ENCODE assay signal across 14 cellular contexts in genomic region chr6:161301338-161301737, GRCh38. TPM values are rescaled to one million over a fixed set of nuclear protein-coding genes. Genes with fewer than 3 reads are reported as not detected.
DNase-seq lines count a peak whose midpoint lies in the region; ATAC-seq, FAIRE-seq and TF ChIP-seq lines count a peak whose summit lies in the region.
"Had no signal": no experiment of that assay in that cellular context is flagged by ENCODE, and none has a peak within 500 bp of the region (broad histone marks: within the 10 kb centered on the region; RNA-seq: fewer than 3 reads in every experiment).

No MANE protein-coding gene starts in this region.

- CTCF ChIA-PET in HEK293T (lab: Yijun Ruan, JAX) (no interaction called here), GM10248 (lab: Yijun Ruan, JAX) (no interaction called here)

- H3K36me3 ChIP-seq in bronchial epithelial cell (ENCODE audit: control insufficient read depth, insufficient read depth, low read length) (no peaks in the 10 kb centered on the region), right atrium auricular region (no peaks in the 10 kb centered on the region), aorta (ENCODE audit: control insufficient read depth in 1 of 2, insufficient read depth in 2 of 2, low read length in 1 of 2) (no peaks in the 10 kb centered on the region)

- FAIRE-seq in bronchial epithelial cell (lab: Jason Lieb, UNC), result no peak
- FAIRE-seq: A549 had no signal

- TF ChIP-seq CTCF in bronchial epithelial cell (IDR thresholded peaks at IDR 0.05; ENCODE audit: insufficient read depth, low read length, severe bottlenecking) (no peak), right atrium auricular region (IDR thresholded peaks at IDR 0.05) (no peak), GM10248 (IDR thresholded peaks at IDR 0.05; ENCODE audit: control extremely low read depth, extremely low read depth, low read depth, missing control alignments) (no peak)

- H3K9me3 ChIP-seq in right atrium auricular region (no peaks in the 10 kb centered on the region), aorta (ENCODE audit: control insufficient read depth, low read length) (no peaks in the 10 kb centered on the region)
- H3K9me3 ChIP-seq: A549 had no signal

- H3K4me3 ChIP-seq in bronchial epithelial cell (ENCODE audit: low read depth, low read length), result no peak overlapping the region
- no peak overlapping the region for H3K4me3 ChIP-seq in right atrium auricular region
- no peak overlapping the region for H3K4me3 ChIP-seq in aorta (ENCODE audit: low read length in 2 of 2)
- H3K4me3 ChIP-seq: A549 had no signal

- DNase-seq in Right ventricle myocardium inferior (ENCODE audit: missing footprints), result no peak
- no peak for DNase-seq in cardiac septum (ENCODE audit: low spot score)
- DNase-seq in bronchial epithelial cell (ENCODE audit: low read depth), result peak; percentile 75
- DNase-seq in right atrium auricular region (ENCODE audit: low spot score), result peak; percentile 62
- no peak for DNase-seq in aorta
- no peak for DNase-seq in HEK293T (ENCODE audit: extremely low spot score)
- DNase-seq in NAMALWA (ENCODE audit: low spot score), result no peak
- no peak for DNase-seq in GM10248 (ENCODE audit: extremely low spot score)
- DNase-seq: activated CD8-positive, alpha-beta memory T cell treated with anti-CD3 and anti-CD28 coated beads, Interleukin-2, amount 10 ng/mL, durations not matched to agents 7 days and 5 days; Kasumi-1; NCI-H2171; retina; T-helper 9 cell had no signal

- H3K27ac ChIP-seq in right atrium auricular region (no peak overlapping the region), aorta (ENCODE audit: low read depth in 1 of 2, low read length in 2 of 2) (no peak overlapping the region)
- H3K27ac ChIP-seq: A549 had no signal

- intact Hi-C loops in Right ventricle myocardium inferior (cut with DNase I), result no loop called here
- intact Hi-C loops in cardiac septum (cut with DNase I), result loop anchor here (5.0 kb wide), 1 partner anchor 66 kb away; no protein-coding TSS in a partner anchor
- intact Hi-C loops in aorta (cut with DNase I), result no loop called here

- H3K27me3 ChIP-seq in bronchial epithelial cell (ENCODE audit: control insufficient read depth, insufficient read depth, low read length) (no peaks in the 10 kb centered on the region), right atrium auricular region (no peaks in the 10 kb centered on the region), aorta (ENCODE audit: control insufficient read depth in 1 of 2, insufficient read depth in 2 of 2, low read length in 1 of 2) (no peaks in the 10 kb centered on the region)

- H3K4me1 ChIP-seq in right atrium auricular region (peaks cover 0 to 6% of the 10 kb centered on the region in 2 donors), aorta (ENCODE audit: control insufficient read depth in 1 of 2, insufficient read depth in 2 of 2, low read length in 2 of 2) (no peaks in the 10 kb centered on the region)

- POLR2A ChIA-PET in HEK293T (lab: Yijun Ruan, JAX) (no interaction called here), GM10248 (lab: Yijun Ruan, JAX) (interaction anchor here (1.1 kb wide), 1 partner anchor 27 kb away, joined by 3 read pairs; the partner anchor contains the start of gene AGPAT4)

- WGBS in aorta, 2 donors, result 0 to 10% methylated on average over 2 of the region's 2 CpGs

- ATAC-seq in Right ventricle myocardium inferior (peak; percentile 88), aorta (ENCODE audit: low FRiP score) (peak; percentile 78)
- ATAC-seq: A549; activated CD8-positive, alpha-beta memory T cell treated with anti-CD3 and anti-CD28 coated beads, Interleukin-2, amount 10 ng/mL, durations not matched to agents 7 days and 5 days had no signal

TF ChIP-seq in HEK293T, 16 proteins besides CTCF, POLR2A, EP300 and RAD21:
- no peak for TF ChIP-seq LEF1 (IDR thresholded peaks at IDR 0.05; ENCODE audit: borderline replicate concordance)
- TF ChIP-seq L3MBTL2 (conservative IDR thresholded peaks at IDR 0.05), result no peak
- TF ChIP-seq ELF4 (IDR thresholded peaks at IDR 0.05), result no peak
- no peak for TF ChIP-seq SP1 (IDR thresholded peaks at IDR 0.05)
- no peak for TF ChIP-seq BHLHE40 (IDR thresholded peaks at IDR 0.05; ENCODE audit: borderline replicate concordance)
- TF ChIP-seq FOXM1 (IDR thresholded peaks at IDR 0.05; ENCODE audit: borderline replicate concordance), result no peak
- no peak for TF ChIP-seq ZNF384 (IDR thresholded peaks at IDR 0.05)
- no peak for TF ChIP-seq NFRKB (IDR thresholded peaks at IDR 0.05)
- TF ChIP-seq FOXA1 (IDR thresholded peaks at IDR 0.05), result no peak
- TF ChIP-seq HDGF (IDR thresholded peaks at IDR 0.05; ENCODE audit: borderline replicate concordance), result no peak
- no peak for TF ChIP-seq PKNOX1 (IDR thresholded peaks at IDR 0.05)
- no peak for TF ChIP-seq FOXK2 (IDR thresholded peaks at IDR 0.05)
- no peak for TF ChIP-seq TARDBP (IDR thresholded peaks at IDR 0.05)
- no peak for TF ChIP-seq CTBP1 (IDR thresholded peaks at IDR 0.05; ENCODE audit: borderline replicate concordance)
- TF ChIP-seq SUZ12 (IDR thresholded peaks at IDR 0.05), result no peak
- no peak for TF ChIP-seq ARNT (IDR thresholded peaks at IDR 0.05)

RNA-seq across cellular contexts. Expression of gene AGPAT4, which starts 27.5 kb away (rescaled TPM):
- 2.4 TPM for total RNA-seq in Right ventricle myocardium inferior
- 1.6 TPM for total RNA-seq in cardiac septum
- 2.6 and 4.9 TPM in 2 replicates for total RNA-seq in bronchial epithelial cell
- total RNA-seq in right atrium auricular region, result 1 to 10 TPM; 2.3 to 2.6 TPM
- 10 to 100 TPM; 17.7 to 17.9 TPM for total RNA-seq in aorta
- polyA plus RNA-seq in aorta, result 1 to 10 TPM; 1.0 to 4.2 TPM

Comparison
In these comparisons a context has a peak if more than half of its experiments do, and no peak if none do; other contexts are left out.
1. DNase-seq: peak in bronchial epithelial cell (single experiment) and right atrium auricular region (single experiment); none in Right ventricle myocardium inferior (single experiment), cardiac septum (single experiment), aorta (0 of 2), HEK293T (single experiment), NAMALWA (single experiment) and GM10248 (single experiment).